1 cellular context compared by ENCODE assay signal in genomic region chr4:2512396-2513135, GRCh38.
TF ChIP-seq lines count a peak whose summit lies in the region.

No MANE protein-coding gene starts in this region.

TF ChIP-seq in IMR-90, 13 proteins besides CTCF, POLR2A, EP300 and RAD21:
- TF ChIP-seq MAFK (IDR thresholded peaks at IDR 0.05; ENCODE audit: low read depth, low read length) (no peak), NFE2L2 (IDR thresholded peaks at IDR 0.05; ENCODE audit: low read depth, low read length) (no peak)
